ENCODE assay signal across 1 cellular context in the genomic region with DNA sequence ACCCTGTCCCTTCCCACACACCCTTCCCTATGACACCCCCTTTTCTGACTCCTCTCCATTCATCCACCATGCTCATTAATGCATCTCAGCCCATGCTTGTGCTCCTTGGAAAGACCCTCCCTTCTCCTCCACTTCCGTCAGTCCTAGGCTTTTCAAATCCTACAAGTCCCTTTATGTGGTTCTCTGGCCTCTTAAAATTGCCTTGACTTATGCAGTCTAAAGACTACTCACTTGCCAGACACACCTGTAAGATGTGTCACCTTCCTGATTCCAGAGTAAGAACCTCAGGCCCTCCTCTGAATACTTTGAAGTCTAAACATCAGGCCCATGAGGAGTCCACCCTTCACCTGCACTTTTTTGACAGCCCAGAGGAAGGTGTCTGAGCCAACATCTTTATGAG.
TF ChIP-seq lines count a peak whose summit lies in the region.

No MANE protein-coding gene starts in this region.

TF ChIP-seq in GM12878, 131 proteins besides CTCF, POLR2A, EP300 and RAD21:
- TF ChIP-seq, protein P1, sequence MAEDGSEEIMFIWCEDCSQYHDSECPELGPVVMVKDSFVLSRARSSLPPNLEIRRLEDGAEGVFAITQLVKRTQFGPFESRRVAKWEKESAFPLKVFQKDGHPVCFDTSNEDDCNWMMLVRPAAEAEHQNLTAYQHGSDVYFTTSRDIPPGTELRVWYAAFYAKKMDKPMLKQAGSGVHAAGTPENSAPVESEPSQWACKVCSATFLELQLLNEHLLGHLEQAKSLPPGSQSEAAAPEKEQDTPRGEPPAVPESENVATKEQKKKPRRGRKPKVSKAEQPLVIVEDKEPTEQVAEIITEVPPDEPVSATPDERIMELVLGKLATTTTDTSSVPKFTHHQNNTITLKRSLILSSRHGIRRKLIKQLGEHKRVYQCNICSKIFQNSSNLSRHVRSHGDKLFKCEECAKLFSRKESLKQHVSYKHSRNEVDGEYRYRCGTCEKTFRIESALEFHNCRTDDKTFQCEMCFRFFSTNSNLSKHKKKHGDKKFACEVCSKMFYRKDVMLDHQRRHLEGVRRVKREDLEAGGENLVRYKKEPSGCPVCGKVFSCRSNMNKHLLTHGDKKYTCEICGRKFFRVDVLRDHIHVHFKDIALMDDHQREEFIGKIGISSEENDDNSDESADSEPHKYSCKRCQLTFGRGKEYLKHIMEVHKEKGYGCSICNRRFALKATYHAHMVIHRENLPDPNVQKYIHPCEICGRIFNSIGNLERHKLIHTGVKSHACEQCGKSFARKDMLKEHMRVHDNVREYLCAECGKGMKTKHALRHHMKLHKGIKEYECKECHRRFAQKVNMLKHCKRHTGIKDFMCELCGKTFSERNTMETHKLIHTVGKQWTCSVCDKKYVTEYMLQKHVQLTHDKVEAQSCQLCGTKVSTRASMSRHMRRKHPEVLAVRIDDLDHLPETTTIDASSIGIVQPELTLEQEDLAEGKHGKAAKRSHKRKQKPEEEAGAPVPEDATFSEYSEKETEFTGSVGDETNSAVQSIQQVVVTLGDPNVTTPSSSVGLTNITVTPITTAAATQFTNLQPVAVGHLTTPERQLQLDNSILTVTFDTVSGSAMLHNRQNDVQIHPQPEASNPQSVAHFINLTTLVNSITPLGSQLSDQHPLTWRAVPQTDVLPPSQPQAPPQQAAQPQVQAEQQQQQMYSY (CRISPR knock-in tag; IDR thresholded peaks at IDR 0.05): no peak
- TF ChIP-seq PAX5 (IDR thresholded peaks at IDR 0.05; ENCODE audit: borderline replicate concordance, low read depth, low read length): no peak
- no peak for TF ChIP-seq GABPA (IDR thresholded peaks at IDR 0.05; ENCODE audit: low read depth)
- TF ChIP-seq, protein P2, sequence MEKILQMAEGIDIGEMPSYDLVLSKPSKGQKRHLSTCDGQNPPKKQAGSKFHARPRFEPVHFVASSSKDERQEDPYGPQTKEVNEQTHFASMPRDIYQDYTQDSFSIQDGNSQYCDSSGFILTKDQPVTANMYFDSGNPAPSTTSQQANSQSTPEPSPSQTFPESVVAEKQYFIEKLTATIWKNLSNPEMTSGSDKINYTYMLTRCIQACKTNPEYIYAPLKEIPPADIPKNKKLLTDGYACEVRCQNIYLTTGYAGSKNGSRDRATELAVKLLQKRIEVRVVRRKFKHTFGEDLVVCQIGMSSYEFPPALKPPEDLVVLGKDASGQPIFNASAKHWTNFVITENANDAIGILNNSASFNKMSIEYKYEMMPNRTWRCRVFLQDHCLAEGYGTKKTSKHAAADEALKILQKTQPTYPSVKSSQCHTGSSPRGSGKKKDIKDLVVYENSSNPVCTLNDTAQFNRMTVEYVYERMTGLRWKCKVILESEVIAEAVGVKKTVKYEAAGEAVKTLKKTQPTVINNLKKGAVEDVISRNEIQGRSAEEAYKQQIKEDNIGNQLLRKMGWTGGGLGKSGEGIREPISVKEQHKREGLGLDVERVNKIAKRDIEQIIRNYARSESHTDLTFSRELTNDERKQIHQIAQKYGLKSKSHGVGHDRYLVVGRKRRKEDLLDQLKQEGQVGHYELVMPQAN (conservative IDR thresholded peaks at IDR 0.05): no peak
- TF ChIP-seq IRF4 (IDR thresholded peaks at IDR 0.05; ENCODE audit: low read depth, low read length): no peak
- TF ChIP-seq IKZF1 (conservative IDR thresholded peaks at IDR 0.05): no peak
- TF ChIP-seq, protein P3, sequence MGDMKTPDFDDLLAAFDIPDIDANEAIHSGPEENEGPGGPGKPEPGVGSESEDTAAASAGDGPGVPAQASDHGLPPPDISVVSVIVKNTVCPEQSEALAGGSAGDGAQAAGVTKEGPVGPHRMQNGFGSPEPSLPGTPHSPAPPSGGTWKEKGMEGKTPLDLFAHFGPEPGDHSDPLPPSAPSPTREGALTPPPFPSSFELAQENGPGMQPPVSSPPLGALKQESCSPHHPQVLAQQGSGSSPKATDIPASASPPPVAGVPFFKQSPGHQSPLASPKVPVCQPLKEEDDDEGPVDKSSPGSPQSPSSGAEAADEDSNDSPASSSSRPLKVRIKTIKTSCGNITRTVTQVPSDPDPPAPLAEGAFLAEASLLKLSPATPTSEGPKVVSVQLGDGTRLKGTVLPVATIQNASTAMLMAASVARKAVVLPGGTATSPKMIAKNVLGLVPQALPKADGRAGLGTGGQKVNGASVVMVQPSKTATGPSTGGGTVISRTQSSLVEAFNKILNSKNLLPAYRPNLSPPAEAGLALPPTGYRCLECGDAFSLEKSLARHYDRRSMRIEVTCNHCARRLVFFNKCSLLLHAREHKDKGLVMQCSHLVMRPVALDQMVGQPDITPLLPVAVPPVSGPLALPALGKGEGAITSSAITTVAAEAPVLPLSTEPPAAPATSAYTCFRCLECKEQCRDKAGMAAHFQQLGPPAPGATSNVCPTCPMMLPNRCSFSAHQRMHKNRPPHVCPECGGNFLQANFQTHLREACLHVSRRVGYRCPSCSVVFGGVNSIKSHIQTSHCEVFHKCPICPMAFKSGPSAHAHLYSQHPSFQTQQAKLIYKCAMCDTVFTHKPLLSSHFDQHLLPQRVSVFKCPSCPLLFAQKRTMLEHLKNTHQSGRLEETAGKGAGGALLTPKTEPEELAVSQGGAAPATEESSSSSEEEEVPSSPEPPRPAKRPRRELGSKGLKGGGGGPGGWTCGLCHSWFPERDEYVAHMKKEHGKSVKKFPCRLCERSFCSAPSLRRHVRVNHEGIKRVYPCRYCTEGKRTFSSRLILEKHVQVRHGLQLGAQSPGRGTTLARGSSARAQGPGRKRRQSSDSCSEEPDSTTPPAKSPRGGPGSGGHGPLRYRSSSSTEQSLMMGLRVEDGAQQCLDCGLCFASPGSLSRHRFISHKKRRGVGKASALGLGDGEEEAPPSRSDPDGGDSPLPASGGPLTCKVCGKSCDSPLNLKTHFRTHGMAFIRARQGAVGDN (IDR thresholded peaks at IDR 0.05): no peak
- TF ChIP-seq MTA2 (IDR thresholded peaks at IDR 0.05; ENCODE audit: low read depth): no peak
- TF ChIP-seq, protein P4, sequence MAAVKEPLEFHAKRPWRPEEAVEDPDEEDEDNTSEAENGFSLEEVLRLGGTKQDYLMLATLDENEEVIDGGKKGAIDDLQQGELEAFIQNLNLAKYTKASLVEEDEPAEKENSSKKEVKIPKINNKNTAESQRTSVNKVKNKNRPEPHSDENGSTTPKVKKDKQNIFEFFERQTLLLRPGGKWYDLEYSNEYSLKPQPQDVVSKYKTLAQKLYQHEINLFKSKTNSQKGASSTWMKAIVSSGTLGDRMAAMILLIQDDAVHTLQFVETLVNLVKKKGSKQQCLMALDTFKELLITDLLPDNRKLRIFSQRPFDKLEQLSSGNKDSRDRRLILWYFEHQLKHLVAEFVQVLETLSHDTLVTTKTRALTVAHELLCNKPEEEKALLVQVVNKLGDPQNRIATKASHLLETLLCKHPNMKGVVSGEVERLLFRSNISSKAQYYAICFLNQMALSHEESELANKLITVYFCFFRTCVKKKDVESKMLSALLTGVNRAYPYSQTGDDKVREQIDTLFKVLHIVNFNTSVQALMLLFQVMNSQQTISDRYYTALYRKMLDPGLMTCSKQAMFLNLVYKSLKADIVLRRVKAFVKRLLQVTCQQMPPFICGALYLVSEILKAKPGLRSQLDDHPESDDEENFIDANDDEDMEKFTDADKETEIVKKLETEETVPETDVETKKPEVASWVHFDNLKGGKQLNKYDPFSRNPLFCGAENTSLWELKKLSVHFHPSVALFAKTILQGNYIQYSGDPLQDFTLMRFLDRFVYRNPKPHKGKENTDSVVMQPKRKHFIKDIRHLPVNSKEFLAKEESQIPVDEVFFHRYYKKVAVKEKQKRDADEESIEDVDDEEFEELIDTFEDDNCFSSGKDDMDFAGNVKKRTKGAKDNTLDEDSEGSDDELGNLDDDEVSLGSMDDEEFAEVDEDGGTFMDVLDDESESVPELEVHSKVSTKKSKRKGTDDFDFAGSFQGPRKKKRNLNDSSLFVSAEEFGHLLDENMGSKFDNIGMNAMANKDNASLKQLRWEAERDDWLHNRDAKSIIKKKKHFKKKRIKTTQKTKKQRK (IDR thresholded peaks at IDR 0.05; ENCODE audit: low read depth, low read length): no peak
TF ChIP-seq in GM12878: peak in this region for 0.
